Comparison of ENCODE assay signal across 11 cellular contexts in genomic region chr3:58560771-58561311, GRCh38. TPM values are rescaled to one million over a fixed set of nuclear protein-coding genes. Genes with fewer than 3 reads are reported as not detected.
A peak's percentile ranks its signal among the peaks of the same experiment; 100 is the strongest.
DNase-seq lines count a peak whose midpoint lies in the region; ATAC-seq and TF ChIP-seq lines count a peak whose summit lies in the region.
"Had no signal": no experiment of that assay in that cellular context is flagged by ENCODE, and none has a peak within 500 bp of the region (broad histone marks: within the 10 kb centered on the region; RNA-seq: fewer than 3 reads in every experiment).

No MANE protein-coding gene starts in this region.

- H3K4me3 Mint-ChIP-seq in activated CD8-positive, alpha-beta T cell treated with anti-CD3 and anti-CD28 coated beads for 36 hours = no peak overlapping the region
- no peak overlapping the region for H3K4me3 Mint-ChIP-seq in activated CD8-positive, alpha-beta T cell treated with anti-CD3 and anti-CD28 coated beads, Interleukin-2, amount 10 ng/mL, durations not matched to agents 7 days and 5 days
- H3K4me3 Mint-ChIP-seq in type B pancreatic cell = peak overlapping the region; percentile 7
- H3K4me3 Mint-ChIP-seq in activated T-helper 17 cell treated with anti-CD3 and anti-CD28 coated beads, Interleukin-2, amount 50 U/mL, for 72 hours = no peak overlapping the region
- H3K4me3 Mint-ChIP-seq in immature natural killer cell = no peak overlapping the region
- H3K4me3 Mint-ChIP-seq: CD8-positive, alpha-beta T cell; memory B cell had no signal

- no peak for ATAC-seq in activated CD8-positive, alpha-beta T cell treated with anti-CD3 and anti-CD28 coated beads for 36 hours
- no peak for ATAC-seq in activated CD8-positive, alpha-beta T cell treated with anti-CD3 and anti-CD28 coated beads, Interleukin-2, amount 10 ng/mL, durations not matched to agents 7 days and 5 days
- ATAC-seq in SK-N-SH treated with all-trans-retinoic acid at 6 μM for 48 hours (peak; percentile 89), heart right ventricle (peak in 1 of 8 donors; percentile 58)
- no peak for ATAC-seq in activated T-helper 17 cell treated with anti-CD3 and anti-CD28 coated beads, Interleukin-2, amount 50 U/mL, for 72 hours (replicated peaks)
- ATAC-seq: CD8-positive, alpha-beta T cell had no signal

- WGBS in heart right ventricle, 2 donors = 77 to 78% methylated on average over 12 of the region's 12 CpGs

- POLR2A ChIA-PET in activated CD8-positive, alpha-beta T cell treated with anti-CD3 and anti-CD28 coated beads for 36 hours (lab: Charles Lee) = no interaction called here
- POLR2A ChIA-PET in activated CD8-positive, alpha-beta T cell treated with anti-CD3 and anti-CD28 coated beads, Interleukin-2, amount 10 ng/mL, durations not matched to agents 7 days and 5 days (lab: Charles Lee) = no interaction called here

- H3K27me3 ChIP-seq in heart right ventricle = no peaks in the 10 kb centered on the region
- H3K27me3 ChIP-seq: suprapubic skin had no signal

- CTCF ChIA-PET in activated CD8-positive, alpha-beta T cell treated with anti-CD3 and anti-CD28 coated beads for 36 hours (lab: Charles Lee) = no interaction called here
- CTCF ChIA-PET in activated CD8-positive, alpha-beta T cell treated with anti-CD3 and anti-CD28 coated beads, Interleukin-2, amount 10 ng/mL, durations not matched to agents 7 days and 5 days (lab: Charles Lee) = no interaction called here

- H3K36me3 ChIP-seq in heart right ventricle = peaks cover 0 to 46% (median 2%) of the 10 kb centered on the region in 9 donors

- H3K9me3 ChIP-seq in heart right ventricle = no peaks in the 10 kb centered on the region
- H3K9me3 ChIP-seq: suprapubic skin had no signal

- no peaks in the 10 kb centered on the region for H3K9me3 Mint-ChIP-seq in activated CD8-positive, alpha-beta T cell treated with anti-CD3 and anti-CD28 coated beads for 36 hours
- no peaks in the 10 kb centered on the region for H3K9me3 Mint-ChIP-seq in activated CD8-positive, alpha-beta T cell treated with anti-CD3 and anti-CD28 coated beads, Interleukin-2, amount 10 ng/mL, durations not matched to agents 7 days and 5 days (ENCODE audit: insufficient read depth)
- H3K9me3 Mint-ChIP-seq in type B pancreatic cell = no peaks in the 10 kb centered on the region
- H3K9me3 Mint-ChIP-seq in activated T-helper 17 cell treated with anti-CD3 and anti-CD28 coated beads, Interleukin-2, amount 50 U/mL, for 72 hours = no peaks in the 10 kb centered on the region
- H3K9me3 Mint-ChIP-seq in immature natural killer cell = no peaks in the 10 kb centered on the region
- H3K9me3 Mint-ChIP-seq: CD8-positive, alpha-beta T cell had no signal

- H3K27me3 Mint-ChIP-seq in activated CD8-positive, alpha-beta T cell treated with anti-CD3 and anti-CD28 coated beads for 36 hours = no peaks in the 10 kb centered on the region
- H3K27me3 Mint-ChIP-seq in activated CD8-positive, alpha-beta T cell treated with anti-CD3 and anti-CD28 coated beads, Interleukin-2, amount 10 ng/mL, durations not matched to agents 7 days and 5 days (ENCODE audit: low read depth) = peaks cover 4% of the 10 kb centered on the region
- no peaks in the 10 kb centered on the region for H3K27me3 Mint-ChIP-seq in type B pancreatic cell
- H3K27me3 Mint-ChIP-seq in activated T-helper 17 cell treated with anti-CD3 and anti-CD28 coated beads, Interleukin-2, amount 50 U/mL, for 72 hours = peaks cover 4% of the 10 kb centered on the region
- H3K27me3 Mint-ChIP-seq in immature natural killer cell (ENCODE audit: low read depth in 3 of 3) = peaks cover 0 to 6% (median 3%) of the 10 kb centered on the region in 3 donors

- H3K4me1 Mint-ChIP-seq in activated CD8-positive, alpha-beta T cell treated with anti-CD3 and anti-CD28 coated beads for 36 hours (ENCODE audit: low read depth) = no peaks in the 10 kb centered on the region
- no peaks in the 10 kb centered on the region for H3K4me1 Mint-ChIP-seq in activated CD8-positive, alpha-beta T cell treated with anti-CD3 and anti-CD28 coated beads, Interleukin-2, amount 10 ng/mL, durations not matched to agents 7 days and 5 days (ENCODE audit: low read depth)
- peaks cover 21% of the 10 kb centered on the region for H3K4me1 Mint-ChIP-seq in type B pancreatic cell (ENCODE audit: unreplicated experiment)
- no peaks in the 10 kb centered on the region for H3K4me1 Mint-ChIP-seq in activated T-helper 17 cell treated with anti-CD3 and anti-CD28 coated beads, Interleukin-2, amount 50 U/mL, for 72 hours
- no peaks in the 10 kb centered on the region for H3K4me1 Mint-ChIP-seq in immature natural killer cell
- H3K4me1 Mint-ChIP-seq: memory B cell had no signal

- intact Hi-C loops in activated CD8-positive, alpha-beta T cell treated with anti-CD3 and anti-CD28 coated beads for 36 hours (cut with micrococcal nuclease) = no loop called here
- intact Hi-C loops in heart right ventricle (cut with DNase I) = loop anchor here in 1 of 10 donors (10.0 kb wide), 1 partner anchor 1114 kb away; no protein-coding TSS in a partner anchor

- H3K27ac Mint-ChIP-seq in activated CD8-positive, alpha-beta T cell treated with anti-CD3 and anti-CD28 coated beads for 36 hours = no peak overlapping the region
- H3K27ac Mint-ChIP-seq in activated CD8-positive, alpha-beta T cell treated with anti-CD3 and anti-CD28 coated beads, Interleukin-2, amount 10 ng/mL, durations not matched to agents 7 days and 5 days = no peak overlapping the region
- H3K27ac Mint-ChIP-seq in type B pancreatic cell (peak overlapping the region; percentile 85), immature natural killer cell (no peak overlapping the region)
- H3K27ac Mint-ChIP-seq in activated T-helper 17 cell treated with anti-CD3 and anti-CD28 coated beads, Interleukin-2, amount 50 U/mL, for 72 hours = no peak overlapping the region
- H3K27ac Mint-ChIP-seq: CD8-positive, alpha-beta T cell; memory B cell had no signal

- DNase-seq in activated CD8-positive, alpha-beta T cell treated with anti-CD3 and anti-CD28 coated beads for 36 hours = peak; percentile 6
- DNase-seq in activated CD8-positive, alpha-beta T cell treated with anti-CD3 and anti-CD28 coated beads, Interleukin-2, amount 10 ng/mL, durations not matched to agents 7 days and 5 days = no peak
- DNase-seq in heart right ventricle (no peak), type B pancreatic cell (ENCODE audit: extremely low spot score, unreplicated experiment) (peak; percentile 58), middle frontal gyrus (ENCODE audit: extremely low spot score, low spot score) (no peak), immature natural killer cell (no peak)

- H3K36me3 Mint-ChIP-seq in activated CD8-positive, alpha-beta T cell treated with anti-CD3 and anti-CD28 coated beads for 36 hours (ENCODE audit: low read depth) = no peaks in the 10 kb centered on the region
- H3K36me3 Mint-ChIP-seq in activated CD8-positive, alpha-beta T cell treated with anti-CD3 and anti-CD28 coated beads, Interleukin-2, amount 10 ng/mL, durations not matched to agents 7 days and 5 days (ENCODE audit: low read depth) = no peaks in the 10 kb centered on the region
- H3K36me3 Mint-ChIP-seq in type B pancreatic cell (no peaks in the 10 kb centered on the region), immature natural killer cell (no peaks in the 10 kb centered on the region)
- H3K36me3 Mint-ChIP-seq in activated T-helper 17 cell treated with anti-CD3 and anti-CD28 coated beads, Interleukin-2, amount 50 U/mL, for 72 hours (ENCODE audit: low read depth) = no peaks in the 10 kb centered on the region
- H3K36me3 Mint-ChIP-seq: CD8-positive, alpha-beta T cell; memory B cell had no signal

- H3K4me3 ChIP-seq in heart right ventricle = no peak overlapping the region
- H3K4me3 ChIP-seq: suprapubic skin had no signal

- H3K4me1 ChIP-seq in heart right ventricle = peaks cover 0 to 18% (median 5%) of the 10 kb centered on the region in 9 donors

- no peak for TF ChIP-seq CTCF in activated CD8-positive, alpha-beta T cell treated with anti-CD3 and anti-CD28 coated beads for 36 hours (IDR thresholded peaks at IDR 0.05)
- TF ChIP-seq CTCF in heart right ventricle (IDR thresholded peaks at IDR 0.05) (peak in 7 of 9 donors; percentile 16 to 44 (median 30)), type B pancreatic cell (conservative IDR thresholded peaks at IDR 0.05) (peak; percentile 62)

- H3K27ac ChIP-seq in heart right ventricle = no peak overlapping the region
- H3K27ac ChIP-seq: suprapubic skin had no signal

TF ChIP-seq in SK-N-SH treated with all-trans-retinoic acid at 6 μM for 48 hours, 23 proteins besides CTCF, POLR2A, EP300 and RAD21:
- TF ChIP-seq ISL1 (CRISPR knock-in tag; IDR thresholded peaks at IDR 0.05) (peak; percentile 53; the same call in 1 of the 2 replicates), TOX (CRISPR knock-in tag; IDR thresholded peaks at IDR 0.05; ENCODE audit: borderline replicate concordance) (no peak)
TF ChIP-seq in SK-N-SH treated with all-trans-retinoic acid at 6 μM for 48 hours: peak in this region for 1.

RNA-seq across cellular contexts. Expression of gene FAM107A, which starts 16.4 kb away (rescaled TPM):
- not detected for total RNA-seq in activated CD8-positive, alpha-beta T cell treated with anti-CD3 and anti-CD28 coated beads for 36 hours
- not detected for total RNA-seq in activated CD8-positive, alpha-beta T cell treated with anti-CD3 and anti-CD28 coated beads, Interleukin-2, amount 10 ng/mL, durations not matched to agents 7 days and 5 days
- total RNA-seq in heart right ventricle = 100 to 1,000 TPM in 1 of 10 donors, 10 to 100 TPM in 9; 18.3 to 149 (median 54.3) TPM
- 10 to 100 TPM; 47.7 to 63.4 TPM for polyA plus RNA-seq in heart right ventricle
- 2.9 and 4.5 TPM in 2 replicates for total RNA-seq in type B pancreatic cell (ENCODE audit: low replicate concordance)
- total RNA-seq in activated T-helper 17 cell treated with anti-CD3 and anti-CD28 coated beads, Interleukin-2, amount 50 U/mL, for 72 hours = not detected
- polyA plus RNA-seq in immature natural killer cell = not detected
- total RNA-seq: CD8-positive, alpha-beta T cell had no signal

RNA-seq across cellular contexts. Expression of gene ACOX2, which starts 23.9 kb away (rescaled TPM):
- total RNA-seq in activated CD8-positive, alpha-beta T cell treated with anti-CD3 and anti-CD28 coated beads for 36 hours = not detected
- total RNA-seq in activated CD8-positive, alpha-beta T cell treated with anti-CD3 and anti-CD28 coated beads, Interleukin-2, amount 10 ng/mL, durations not matched to agents 7 days and 5 days = not detected
- 10 to 100 TPM; 30.1 to 46.4 (median 34.9) TPM for total RNA-seq in heart right ventricle
- 10 to 100 TPM in 1 of 2 donors, 1 to 10 TPM in 1; 7.6 to 64.9 TPM for polyA plus RNA-seq in heart right ventricle
- 5.6 and 6.9 TPM in 2 replicates for total RNA-seq in type B pancreatic cell (ENCODE audit: low replicate concordance)
- not detected for total RNA-seq in activated T-helper 17 cell treated with anti-CD3 and anti-CD28 coated beads, Interleukin-2, amount 50 U/mL, for 72 hours
- polyA plus RNA-seq in immature natural killer cell = not detected
- total RNA-seq: CD8-positive, alpha-beta T cell had no signal

Comparison
In these comparisons a context has a peak if more than half of its experiments do, and no peak if none do; other contexts are left out.
1. DNase-seq: peak in activated CD8-positive, alpha-beta T cell treated with anti-CD3 and anti-CD28 coated beads for 36 hours (single experiment) and type B pancreatic cell (single experiment); none in activated CD8-positive, alpha-beta T cell treated with anti-CD3 and anti-CD28 coated beads, Interleukin-2, amount 10 ng/mL, durations not matched to agents 7 days and 5 days (single experiment), heart right ventricle (0 of 2), middle frontal gyrus (single experiment) and immature natural killer cell (0 of 3).